18 cellular contexts compared by ENCODE assay signal in genomic region chr21:31720330-31720729, GRCh38. TPM values are rescaled to one million over a fixed set of nuclear protein-coding genes. Genes with fewer than 3 reads are reported as not detected.
A peak's percentile ranks its signal among the peaks of the same experiment; 100 is the strongest.
DNase-seq lines count a peak whose midpoint lies in the region; ATAC-seq and TF ChIP-seq lines count a peak whose summit lies in the region.
"Had no signal": no experiment of that assay in that cellular context is flagged by ENCODE, and none has a peak within 500 bp of the region (broad histone marks: within the 10 kb centered on the region; RNA-seq: fewer than 3 reads in every experiment).

No MANE protein-coding gene starts in this region.

- no peak for TF ChIP-seq CTCF in activated CD8-positive, alpha-beta T cell treated with anti-CD3 and anti-CD28 coated beads for 36 hours (IDR thresholded peaks at IDR 0.05)
- TF ChIP-seq CTCF in DOHH2 (IDR thresholded peaks at IDR 0.05; ENCODE audit: low read depth, low read length, poor library complexity, severe bottlenecking) (no peak), VCaP (conservative IDR thresholded peaks at IDR 0.05) (no peak)

- no peak overlapping the region for H3K4me3 Mint-ChIP-seq in activated CD8-positive, alpha-beta T cell treated with anti-CD3 and anti-CD28 coated beads for 36 hours
- no peak overlapping the region for H3K4me3 Mint-ChIP-seq in activated CD8-positive, alpha-beta T cell treated with anti-CD3 and anti-CD28 coated beads, Interleukin-2, amount 10 ng/mL, durations not matched to agents 7 days and 5 days
- H3K4me3 Mint-ChIP-seq in memory B cell, result no peak overlapping the region

- no peaks in the 10 kb centered on the region for H3K9me3 Mint-ChIP-seq in activated CD8-positive, alpha-beta T cell treated with anti-CD3 and anti-CD28 coated beads for 36 hours
- no peaks in the 10 kb centered on the region for H3K9me3 Mint-ChIP-seq in activated CD8-positive, alpha-beta T cell treated with anti-CD3 and anti-CD28 coated beads, Interleukin-2, amount 10 ng/mL, durations not matched to agents 7 days and 5 days (ENCODE audit: insufficient read depth)
- peaks cover 1% of the 10 kb centered on the region for H3K9me3 Mint-ChIP-seq in memory B cell

- peaks cover 62% of the 10 kb centered on the region for H4K20me1 ChIP-seq in DOHH2 (ENCODE audit: control insufficient read depth, insufficient read depth, low read depth, low read length)

- H3K27ac ChIP-seq in DOHH2 (ENCODE audit: low read depth, low read length), result no peak overlapping the region
- H3K27ac ChIP-seq in VCaP, result peak overlapping the region; percentile 34
- H3K27ac ChIP-seq: Peyer's patch had no signal

- peaks cover 69% of the 10 kb centered on the region for H3K4me1 Mint-ChIP-seq in activated CD8-positive, alpha-beta T cell treated with anti-CD3 and anti-CD28 coated beads for 36 hours (ENCODE audit: low read depth)
- peaks cover 34% of the 10 kb centered on the region for H3K4me1 Mint-ChIP-seq in activated CD8-positive, alpha-beta T cell treated with anti-CD3 and anti-CD28 coated beads, Interleukin-2, amount 10 ng/mL, durations not matched to agents 7 days and 5 days (ENCODE audit: low read depth)
- peaks cover 53% of the 10 kb centered on the region for H3K4me1 Mint-ChIP-seq in memory B cell

- peaks cover 83% of the 10 kb centered on the region for H3K4me1 ChIP-seq in DOHH2 (ENCODE audit: control insufficient read depth, low read length)

- H3K27me3 ChIP-seq in DOHH2 (ENCODE audit: control insufficient read depth, low read length), result no peaks in the 10 kb centered on the region
- H3K27me3 ChIP-seq: Peyer's patch had no signal

- H3K9me2 ChIP-seq in DOHH2 (replicated peaks; ENCODE audit: control insufficient read depth, low read length), result no peaks in the 10 kb centered on the region

- H3K4me2 ChIP-seq in DOHH2 (ENCODE audit: low read length), result peak overlapping the region; percentile 15; the same call in 1 of the 2 replicates

- peaks cover 42% of the 10 kb centered on the region for H3K36me3 ChIP-seq in DOHH2 (ENCODE audit: control insufficient read depth, low read length)
- H3K36me3 ChIP-seq: Peyer's patch had no signal

- intact Hi-C loops in activated CD8-positive, alpha-beta T cell treated with anti-CD3 and anti-CD28 coated beads for 36 hours (cut with micrococcal nuclease), result no loop called here

- H3F3A ChIP-seq in DOHH2 (ENCODE audit: control insufficient read depth, insufficient read depth), result peaks cover 7% of the 10 kb centered on the region

- H3K4me3 ChIP-seq in DOHH2 (ENCODE audit: low read length), result no peak overlapping the region
- H3K4me3 ChIP-seq: Peyer's patch had no signal

- H3K36me3 Mint-ChIP-seq in activated CD8-positive, alpha-beta T cell treated with anti-CD3 and anti-CD28 coated beads for 36 hours (ENCODE audit: low read depth), result peaks cover 24% of the 10 kb centered on the region
- peaks cover 19% of the 10 kb centered on the region for H3K36me3 Mint-ChIP-seq in activated CD8-positive, alpha-beta T cell treated with anti-CD3 and anti-CD28 coated beads, Interleukin-2, amount 10 ng/mL, durations not matched to agents 7 days and 5 days (ENCODE audit: low read depth)
- peaks cover 8% of the 10 kb centered on the region for H3K36me3 Mint-ChIP-seq in memory B cell

- H3K9me3 ChIP-seq in DOHH2 (ENCODE audit: control insufficient read depth, insufficient read depth, low read length), result no peaks in the 10 kb centered on the region
- H3K9me3 ChIP-seq: Peyer's patch had no signal

- POLR2A ChIA-PET in activated CD8-positive, alpha-beta T cell treated with anti-CD3 and anti-CD28 coated beads for 36 hours (lab: Charles Lee), result interaction anchor here (1.0 kb wide), 1 partner anchor 11 kb away, joined by 3 read pairs; no protein-coding TSS in a partner anchor
- POLR2A ChIA-PET in activated CD8-positive, alpha-beta T cell treated with anti-CD3 and anti-CD28 coated beads, Interleukin-2, amount 10 ng/mL, durations not matched to agents 7 days and 5 days (lab: Charles Lee), result no interaction called here

- CTCF ChIA-PET in activated CD8-positive, alpha-beta T cell treated with anti-CD3 and anti-CD28 coated beads for 36 hours (lab: Charles Lee), result no interaction called here
- CTCF ChIA-PET in activated CD8-positive, alpha-beta T cell treated with anti-CD3 and anti-CD28 coated beads, Interleukin-2, amount 10 ng/mL, durations not matched to agents 7 days and 5 days (lab: Charles Lee), result no interaction called here

- no peaks in the 10 kb centered on the region for H3K27me3 Mint-ChIP-seq in activated CD8-positive, alpha-beta T cell treated with anti-CD3 and anti-CD28 coated beads for 36 hours
- no peaks in the 10 kb centered on the region for H3K27me3 Mint-ChIP-seq in activated CD8-positive, alpha-beta T cell treated with anti-CD3 and anti-CD28 coated beads, Interleukin-2, amount 10 ng/mL, durations not matched to agents 7 days and 5 days (ENCODE audit: low read depth)
- H3K27me3 Mint-ChIP-seq in memory B cell, result no peaks in the 10 kb centered on the region

- no peak overlapping the region for H3K27ac Mint-ChIP-seq in activated CD8-positive, alpha-beta T cell treated with anti-CD3 and anti-CD28 coated beads for 36 hours
- no peak overlapping the region for H3K27ac Mint-ChIP-seq in activated CD8-positive, alpha-beta T cell treated with anti-CD3 and anti-CD28 coated beads, Interleukin-2, amount 10 ng/mL, durations not matched to agents 7 days and 5 days
- peak overlapping the region; percentile 69 for H3K27ac Mint-ChIP-seq in memory B cell

- peaks cover 100% of the 10 kb centered on the region for H3K79me2 ChIP-seq in DOHH2 (ENCODE audit: control insufficient read depth, low read length)

- peak; percentile 61 for ATAC-seq in activated CD8-positive, alpha-beta T cell treated with anti-CD3 and anti-CD28 coated beads for 36 hours
- ATAC-seq in activated CD8-positive, alpha-beta T cell treated with anti-CD3 and anti-CD28 coated beads, Interleukin-2, amount 10 ng/mL, durations not matched to agents 7 days and 5 days, result no peak
- ATAC-seq in memory B cell (ENCODE audit: low read depth) (no peak), GM18909 (IDR thresholded peaks at IDR 0.05; ENCODE audit: poor library complexity, unreplicated experiment) (no peak)

- DNase-seq in activated CD8-positive, alpha-beta T cell treated with anti-CD3 and anti-CD28 coated beads for 36 hours, result no peak
- no peak for DNase-seq in activated CD8-positive, alpha-beta T cell treated with anti-CD3 and anti-CD28 coated beads, Interleukin-2, amount 10 ng/mL, durations not matched to agents 7 days and 5 days
- DNase-seq in memory B cell (ENCODE audit: low spot score in 2 of 2), result no peak
- DNase-seq in NCI-H748 (lab: John Stamatoyannopoulos, UW; ENCODE audit: unreplicated experiment), result no peak
- DNase-seq in NCI-H1930 (lab: John Stamatoyannopoulos, UW), result no peak
- DNase-seq: C1 segment of cervical spinal cord, HCEC 1CT, KBM-7, NCI-H1092, NCI-H1694 treated with DMSO at 0.1 percent for 48 hours, NCI-H2171, NCI-H446 treated with DMSO at 0.1 percent for 48 hours, NCI-H774, Peyer's patch, Right ventricle myocardium superior had no signal

RNA-seq across cellular contexts. Expression of gene SCAF4, which starts 11.6 kb away (rescaled TPM):
- total RNA-seq in activated CD8-positive, alpha-beta T cell treated with anti-CD3 and anti-CD28 coated beads for 36 hours, result 10 to 100 TPM; 48.6 to 49.3 TPM
- total RNA-seq in activated CD8-positive, alpha-beta T cell treated with anti-CD3 and anti-CD28 coated beads, Interleukin-2, amount 10 ng/mL, durations not matched to agents 7 days and 5 days, result 10 to 100 TPM; 53.2 TPM
